Comparison of ENCODE assay signal across 11 cellular contexts in the genomic region with DNA sequence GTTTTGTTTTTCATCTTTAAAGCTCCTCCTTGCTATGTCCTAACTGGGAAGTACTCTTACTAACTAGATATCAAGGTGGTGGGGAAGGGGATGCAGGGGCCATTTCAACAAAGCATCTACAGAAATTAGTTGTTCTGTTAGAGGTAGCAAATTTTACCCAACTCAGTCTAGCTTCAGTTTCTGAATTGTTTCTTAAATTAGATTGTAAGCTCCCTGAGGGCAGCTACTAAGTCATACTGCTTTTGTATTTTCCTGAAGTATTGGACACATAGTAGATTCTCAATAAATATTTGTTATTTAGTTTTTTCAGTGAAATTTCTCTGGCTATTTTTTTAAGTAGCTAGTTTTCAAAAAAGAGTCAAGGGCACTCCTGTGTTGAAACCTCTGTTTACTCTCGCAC. TPM values are rescaled to one million over a fixed set of nuclear protein-coding genes. Genes with fewer than 3 reads are reported as not detected.
A peak's percentile ranks its signal among the peaks of the same experiment; 100 is the strongest.
DNase-seq lines count a peak whose midpoint lies in the region; ATAC-seq and TF ChIP-seq lines count a peak whose summit lies in the region.
"Had no signal": no experiment of that assay in that cellular context is flagged by ENCODE, and none has a peak within 500 bp of the region (broad histone marks: within the 10 kb centered on the region; RNA-seq: fewer than 3 reads in every experiment).

No MANE protein-coding gene starts in this region.

- H3K36me3 Mint-ChIP-seq in T-cell: peaks cover 38% of the 10 kb centered on the region
- H3K36me3 Mint-ChIP-seq in stimulated activated effector memory CD8-positive, alpha-beta T cell treated with anti-CD3 and anti-CD28 coated beads, Interleukin-12 subunit alpha, Interleukin-12 subunit beta, amount 100 ng/mL, for 72 hours: peaks cover 100% of the 10 kb centered on the region

- peaks cover 16 to 30% of the 10 kb centered on the region in 2 experiments for H3K4me1 ChIP-seq in SK-N-SH (ENCODE audit: control insufficient read depth in 1 of 2, insufficient read depth in 2 of 2, low read depth in 1 of 2, low read length in 1 of 2)

- H3K4me3 ChIP-seq in SK-N-SH (ENCODE audit: low read depth in 2 of 2, low read length in 1 of 2) (peak overlapping the region; percentile 82 to 84; a peak in 3 of 4 replicates), fibroblast of pulmonary artery (replicated peaks; ENCODE audit: low read depth, low read length) (peak overlapping the region; percentile 87)

- no peaks in the 10 kb centered on the region for H3K9me3 Mint-ChIP-seq in T-cell
- H3K9me3 Mint-ChIP-seq in stimulated activated effector memory CD8-positive, alpha-beta T cell treated with anti-CD3 and anti-CD28 coated beads, Interleukin-12 subunit alpha, Interleukin-12 subunit beta, amount 100 ng/mL, for 72 hours: no peaks in the 10 kb centered on the region

- ATAC-seq in SK-N-SH treated with all-trans-retinoic acid at 6 μM for 48 hours (no peak), T-cell (replicated peaks in 1 of 4) (no peak)
- no peak for ATAC-seq in stimulated activated effector memory CD8-positive, alpha-beta T cell treated with anti-CD3 and anti-CD28 coated beads, Interleukin-12 subunit alpha, Interleukin-12 subunit beta, amount 100 ng/mL, for 72 hours

- H3K4me3 Mint-ChIP-seq in T-cell: peak overlapping the region; percentile 88 to 99 (median 96)
- H3K4me3 Mint-ChIP-seq in stimulated activated effector memory CD8-positive, alpha-beta T cell treated with anti-CD3 and anti-CD28 coated beads, Interleukin-12 subunit alpha, Interleukin-12 subunit beta, amount 100 ng/mL, for 72 hours: peak overlapping the region; percentile 94

- H3K9me3 ChIP-seq in SK-N-SH: no peaks in the 10 kb centered on the region

- peaks cover 74 to 80% (median 77%) of the 10 kb centered on the region in 3 donors for H3K4me1 Mint-ChIP-seq in T-cell
- H3K4me1 Mint-ChIP-seq in stimulated activated effector memory CD8-positive, alpha-beta T cell treated with anti-CD3 and anti-CD28 coated beads, Interleukin-12 subunit alpha, Interleukin-12 subunit beta, amount 100 ng/mL, for 72 hours: peaks cover 63% of the 10 kb centered on the region

- CTCF ChIA-PET in SK-N-SH (lab: Yijun Ruan, JAX) (interaction anchor here (0.8 to 2.7 kb wide), 4 partner anchors 15 to 112 kb away, joined by 3 to 9 read pairs (median 3); no protein-coding TSS in a partner anchor), T-cell (lab: Charles Lee) (interaction anchor here in 1 of 2 donors (0.8 to 1.0 kb wide), 2 partner anchors 29 to 1716 kb away, joined by 3 read pairs; no protein-coding TSS in a partner anchor)

- no peak overlapping the region for H2AFZ ChIP-seq in SK-N-SH (ENCODE audit: low read depth)

- H4K20me1 ChIP-seq in SK-N-SH (ENCODE audit: insufficient read depth): peaks cover 51% of the 10 kb centered on the region

- peak overlapping the region in 1 of 2 experiments; percentile 95; a peak in 2 of 4 replicates for H3K27ac ChIP-seq in SK-N-SH (ENCODE audit: low read depth in 2 of 2, low read length in 1 of 2)

- 97% methylated on average over 1 of the region's 1 CpG for WGBS in SK-N-SH (ENCODE audit: low lambda C conversion rate)

- no peak for TF ChIP-seq EP300 in SK-N-SH (IDR thresholded peaks at IDR 0.05; ENCODE audit: borderline replicate concordance in 1 of 2, low read depth in 1 of 2, low read length in 1 of 2)

- H3K79me2 ChIP-seq in SK-N-SH (ENCODE audit: insufficient read depth): peaks cover 94% of the 10 kb centered on the region

- POLR2A ChIA-PET in SK-N-SH (lab: Yijun Ruan, JAX): interaction anchor here (0.6 to 1.6 kb wide), 2 partner anchors 216 to 232 kb away, joined by 4 to 5 read pairs; partner anchors contain the start of gene RPS27
- POLR2A ChIA-PET in T-cell (lab: Charles Lee): interaction anchor here (0.6 to 1.1 kb wide), 3 partner anchors 64 to 1126 kb away, joined by 3 to 5 read pairs (median 3); partner anchors contain the start of gene CHTOP (in 1 of the 2)

- H3F3A ChIP-seq in SK-N-SH (replicated peaks; ENCODE audit: insufficient read depth): peaks cover 3% of the 10 kb centered on the region

- no peak for TF ChIP-seq CTCF in SK-N-SH (IDR thresholded peaks at IDR 0.05)
- TF ChIP-seq CTCF in fibroblast of pulmonary artery (IDR thresholded peaks at IDR 0.05; ENCODE audit: low read length, missing control alignments): no peak

- no peak for TF ChIP-seq RAD21 in SK-N-SH (IDR thresholded peaks at IDR 0.05; ENCODE audit: low read length)

- DNase-seq in SK-N-SH (no peak), T-cell (no peak), fibroblast of pulmonary artery (ENCODE audit: low read depth) (no peak), T-helper 9 cell (no peak), NCI-H128 (lab: John Stamatoyannopoulos, UW; ENCODE audit: unreplicated experiment) (no peak), hepatic stellate cell (ENCODE audit: low spot score) (no peak)
- no peak for DNase-seq in stimulated activated effector memory CD8-positive, alpha-beta T cell treated with anti-CD3 and anti-CD28 coated beads, Interleukin-12 subunit alpha, Interleukin-12 subunit beta, amount 100 ng/mL, for 72 hours (ENCODE audit: low spot score in 2 of 2)
- DNase-seq: activated CD4-positive, alpha-beta T cell treated with anti-CD3 and anti-CD28 coated beads, Interleukin-2, amount 50 U/mL, for 4 hours; islet precursor cell had no signal

- H3K9me2 ChIP-seq in SK-N-SH: no peaks in the 10 kb centered on the region

- peak overlapping the region; percentile 97; the same call in 1 of the 2 replicates for H3K9ac ChIP-seq in SK-N-SH

- H3K27me3 Mint-ChIP-seq in T-cell: no peaks in the 10 kb centered on the region

- peak overlapping the region; percentile 76 for H3K4me2 ChIP-seq in SK-N-SH

- H3K27me3 ChIP-seq in SK-N-SH (ENCODE audit: insufficient read depth): no peaks in the 10 kb centered on the region

- peak overlapping the region; percentile 98 to 99 for H3K27ac Mint-ChIP-seq in T-cell
- H3K27ac Mint-ChIP-seq in stimulated activated effector memory CD8-positive, alpha-beta T cell treated with anti-CD3 and anti-CD28 coated beads, Interleukin-12 subunit alpha, Interleukin-12 subunit beta, amount 100 ng/mL, for 72 hours: peak overlapping the region; percentile 98

- peaks cover 48 to 54% of the 10 kb centered on the region in 2 experiments for H3K36me3 ChIP-seq in SK-N-SH (replicated peaks in 1 of 2; ENCODE audit: control insufficient read depth in 1 of 2, insufficient read depth in 2 of 2, low read length in 1 of 2)

TF ChIP-seq in SK-N-SH, 30 proteins besides CTCF, POLR2A, EP300 and RAD21 (continues in another document):
- TF ChIP-seq TAF1 (IDR thresholded peaks at IDR 0.05; ENCODE audit: borderline replicate concordance, low read depth, low read length) (no peak), GATA2 (CRISPR knock-in tag; IDR thresholded peaks at IDR 0.05) (no peak), FOXJ3 (CRISPR knock-in tag; IDR thresholded peaks at IDR 0.05) (no peak), NRF1 (IDR thresholded peaks at IDR 0.05; ENCODE audit: low read depth, low read length) (no peak), JUND (IDR thresholded peaks at IDR 0.05) (no peak)
- TF ChIP-seq, protein P1, sequence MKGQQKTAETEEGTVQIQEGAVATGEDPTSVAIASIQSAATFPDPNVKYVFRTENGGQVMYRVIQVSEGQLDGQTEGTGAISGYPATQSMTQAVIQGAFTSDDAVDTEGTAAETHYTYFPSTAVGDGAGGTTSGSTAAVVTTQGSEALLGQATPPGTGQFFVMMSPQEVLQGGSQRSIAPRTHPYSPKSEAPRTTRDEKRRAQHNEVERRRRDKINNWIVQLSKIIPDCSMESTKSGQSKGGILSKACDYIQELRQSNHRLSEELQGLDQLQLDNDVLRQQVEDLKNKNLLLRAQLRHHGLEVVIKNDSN (IDR thresholded peaks at IDR 0.05; ENCODE audit: borderline replicate concordance, low read depth): no peak

TF ChIP-seq in SK-N-SH treated with all-trans-retinoic acid at 6 μM for 48 hours, 23 proteins besides CTCF, POLR2A, EP300 and RAD21 (continues in another document):
- TF ChIP-seq OSR1 (CRISPR knock-in tag; IDR thresholded peaks at IDR 0.05) (no peak), ARNTL (CRISPR knock-in tag; IDR thresholded peaks at IDR 0.05; ENCODE audit: borderline replicate concordance, low read depth) (no peak), ZFP3 (CRISPR knock-in tag; IDR thresholded peaks at IDR 0.05) (no peak), ISL1 (CRISPR knock-in tag; IDR thresholded peaks at IDR 0.05) (no peak)
- TF ChIP-seq, protein P2, sequence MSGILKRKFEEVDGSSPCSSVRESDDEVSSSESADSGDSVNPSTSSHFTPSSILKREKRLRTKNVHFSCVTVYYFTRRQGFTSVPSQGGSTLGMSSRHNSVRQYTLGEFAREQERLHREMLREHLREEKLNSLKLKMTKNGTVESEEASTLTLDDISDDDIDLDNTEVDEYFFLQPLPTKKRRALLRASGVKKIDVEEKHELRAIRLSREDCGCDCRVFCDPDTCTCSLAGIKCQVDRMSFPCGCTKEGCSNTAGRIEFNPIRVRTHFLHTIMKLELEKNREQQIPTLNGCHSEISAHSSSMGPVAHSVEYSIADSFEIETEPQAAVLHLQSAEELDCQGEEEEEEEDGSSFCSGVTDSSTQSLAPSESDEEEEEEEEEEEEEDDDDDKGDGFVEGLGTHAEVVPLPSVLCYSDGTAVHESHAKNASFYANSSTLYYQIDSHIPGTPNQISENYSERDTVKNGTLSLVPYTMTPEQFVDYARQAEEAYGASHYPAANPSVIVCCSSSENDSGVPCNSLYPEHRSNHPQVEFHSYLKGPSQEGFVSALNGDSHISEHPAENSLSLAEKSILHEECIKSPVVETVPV (CRISPR knock-in tag; IDR thresholded peaks at IDR 0.05): no peak

RNA-seq across cellular contexts. Expression of gene UBAP2L, which starts 1.8 kb away (rescaled TPM):
- polyA plus RNA-seq in SK-N-SH (2012; rRNA removed): 146 and 161 TPM in 2 replicates
- polyA plus RNA-seq in SK-N-SH (2012; cell fraction: cytosol; rRNA removed): 111 and 115 TPM in 2 replicates
- polyA plus RNA-seq in SK-N-SH (2012; cell fraction: nucleus; rRNA removed): 191 and 357 TPM in 2 replicates
- 100 to 1,000 TPM; 175 to 240 (median 192) TPM for total RNA-seq in T-cell

RNA-seq across cellular contexts. Expression of gene CFAP141, which starts 16.4 kb away (rescaled TPM):
- not detected in 2 replicates for polyA plus RNA-seq in SK-N-SH (2012; rRNA removed)
- not detected in 2 replicates for polyA plus RNA-seq in SK-N-SH (2012; cell fraction: cytosol; rRNA removed)
- not detected in 2 replicates for polyA plus RNA-seq in SK-N-SH (2012; cell fraction: nucleus; rRNA removed)
- total RNA-seq in T-cell: not detected
- total RNA-seq: LHCN-M2 had no signal

RNA-seq across cellular contexts. Expression of gene TPM3, which starts 30.6 kb away (rescaled TPM):
- 324 and 359 TPM in 2 replicates for polyA plus RNA-seq in SK-N-SH (2012; rRNA removed)
- polyA plus RNA-seq in SK-N-SH (2012; cell fraction: cytosol; rRNA removed): 391 and 506 TPM in 2 replicates
- 163 and 260 TPM in 2 replicates for polyA plus RNA-seq in SK-N-SH (2012; cell fraction: nucleus; rRNA removed)
- 100 to 1,000 TPM; 340 to 396 (median 363) TPM for total RNA-seq in T-cell

RNA-seq across cellular contexts. Expression of gene HAX1, which starts 49.9 kb away (rescaled TPM):
- 74.1 and 106 TPM in 2 replicates for polyA plus RNA-seq in SK-N-SH (2012; rRNA removed)
- polyA plus RNA-seq in SK-N-SH (2012; cell fraction: cytosol; rRNA removed): 69.9 and 85.7 TPM in 2 replicates
- polyA plus RNA-seq in SK-N-SH (2012; cell fraction: nucleus; rRNA removed): 88.9 and 96.0 TPM in 2 replicates
- 10 to 100 TPM; 69.4 to 97.7 (median 92.5) TPM for total RNA-seq in T-cell
